In genomic region chr16:52455549-52456277, GRCh38 we compare ENCODE assay signal across 1 cellular context.
TF ChIP-seq lines count a peak whose summit lies in the region.

No MANE protein-coding gene starts in this region.

TF ChIP-seq in WTC11, 78 proteins besides CTCF, POLR2A, EP300 and RAD21 (continued from another document):
- no peak for TF ChIP-seq OVOL2 (CRISPR knock-in tag; IDR thresholded peaks at IDR 0.05; ENCODE audit: borderline replicate concordance)
- TF ChIP-seq MLX (CRISPR knock-in tag; IDR thresholded peaks at IDR 0.05), result no peak
- TF ChIP-seq ZNF416 (CRISPR knock-in tag; IDR thresholded peaks at IDR 0.05), result no peak
- no peak for TF ChIP-seq ZBTB21 (CRISPR knock-in tag; IDR thresholded peaks at IDR 0.05; ENCODE audit: borderline replicate concordance)
- TF ChIP-seq TCF7 (CRISPR knock-in tag; IDR thresholded peaks at IDR 0.05; ENCODE audit: low read depth), result no peak
- TF ChIP-seq NR1H2 (CRISPR knock-in tag; IDR thresholded peaks at IDR 0.05), result no peak
- TF ChIP-seq NFATC4 (CRISPR knock-in tag; IDR thresholded peaks at IDR 0.05), result no peak
- no peak for TF ChIP-seq NR2C2 (CRISPR knock-in tag; IDR thresholded peaks at IDR 0.05)
